Comparison of ENCODE assay signal across 13 cellular contexts in genomic region chr16:5504028-5504758, GRCh38.
DNase-seq lines count a peak whose midpoint lies in the region; ATAC-seq lines count a peak whose summit lies in the region.
"Had no signal": no experiment of that assay in that cellular context is flagged by ENCODE, and none has a peak within 500 bp of the region (broad histone marks: within the 10 kb centered on the region; RNA-seq: fewer than 3 reads in every experiment).

No MANE protein-coding gene starts in this region.

- no peak overlapping the region for H3K4me3 Mint-ChIP-seq in activated CD4-positive, alpha-beta T cell treated with anti-CD3 and anti-CD28 coated beads, Interleukin-2, amount 10 ng/mL, durations not matched to agents 24 days and 14 days
- H3K4me3 Mint-ChIP-seq: activated CD4-positive, alpha-beta memory T cell treated with anti-CD3 and anti-CD28 coated beads, Interleukin-2, amount 10 ng/mL, durations not matched to agents 7 days and 5 days; GM23338 had no signal

- intact Hi-C loops in activated CD4-positive, alpha-beta T cell treated with anti-CD3 and anti-CD28 coated beads, Interleukin-2, amount 10 ng/mL, durations not matched to agents 24 days and 14 days (cut with micrococcal nuclease): loop anchor here (5.0 kb wide), 1 partner anchor 113 kb away; no protein-coding TSS in a partner anchor

- H3K36me3 Mint-ChIP-seq in activated CD4-positive, alpha-beta T cell treated with anti-CD3 and anti-CD28 coated beads, Interleukin-2, amount 10 ng/mL, durations not matched to agents 24 days and 14 days (ENCODE audit: low read depth): no peaks in the 10 kb centered on the region

- no peak for ATAC-seq in GM19328 (IDR thresholded peaks at IDR 0.05; ENCODE audit: unreplicated experiment)

- no peaks in the 10 kb centered on the region for H3K4me1 Mint-ChIP-seq in activated CD4-positive, alpha-beta T cell treated with anti-CD3 and anti-CD28 coated beads, Interleukin-2, amount 10 ng/mL, durations not matched to agents 24 days and 14 days
- H3K4me1 Mint-ChIP-seq: activated CD4-positive, alpha-beta memory T cell treated with anti-CD3 and anti-CD28 coated beads, Interleukin-2, amount 10 ng/mL, durations not matched to agents 7 days and 5 days had no signal

- no peaks in the 10 kb centered on the region for H3K27me3 Mint-ChIP-seq in activated CD4-positive, alpha-beta T cell treated with anti-CD3 and anti-CD28 coated beads, Interleukin-2, amount 10 ng/mL, durations not matched to agents 24 days and 14 days
- H3K27me3 Mint-ChIP-seq: activated CD4-positive, alpha-beta memory T cell treated with anti-CD3 and anti-CD28 coated beads, Interleukin-2, amount 10 ng/mL, durations not matched to agents 7 days and 5 days had no signal

- H3K9me3 Mint-ChIP-seq in activated CD4-positive, alpha-beta T cell treated with anti-CD3 and anti-CD28 coated beads, Interleukin-2, amount 10 ng/mL, durations not matched to agents 24 days and 14 days: no peaks in the 10 kb centered on the region
- H3K9me3 Mint-ChIP-seq: activated CD4-positive, alpha-beta memory T cell treated with anti-CD3 and anti-CD28 coated beads, Interleukin-2, amount 10 ng/mL, durations not matched to agents 7 days and 5 days had no signal

- H3K27ac Mint-ChIP-seq in activated CD4-positive, alpha-beta T cell treated with anti-CD3 and anti-CD28 coated beads, Interleukin-2, amount 10 ng/mL, durations not matched to agents 24 days and 14 days: no peak overlapping the region
- H3K27ac Mint-ChIP-seq: activated CD4-positive, alpha-beta memory T cell treated with anti-CD3 and anti-CD28 coated beads, Interleukin-2, amount 10 ng/mL, durations not matched to agents 7 days and 5 days; GM23338 had no signal

- DNase-seq in DMS79 treated with DMSO at 0.1 percent for 48 hours (lab: John Stamatoyannopoulos, UW): peak; percentile 82
- DNase-seq in NCI-H82 (lab: John Stamatoyannopoulos, UW): peak; percentile 76
- DNase-seq in foreskin melanocyte: peak; percentile 39
- DNase-seq in nucleus accumbens (lab: John Stamatoyannopoulos, UW): peak in 47 of 56 donors; percentile 7 to 78 (median 39)
- DNase-seq in CD1c-positive myeloid dendritic cell (ENCODE audit: extremely low spot score): no peak
- no peak for DNase-seq in activated CD4-positive, alpha-beta T cell treated with anti-CD3 and anti-CD28 coated beads, Interleukin-2, amount 10 ng/mL, durations not matched to agents 24 days and 14 days
- DNase-seq in mesenteric fat pad (ENCODE audit: low spot score): no peak
- DNase-seq: activated CD4-positive, alpha-beta memory T cell treated with anti-CD3 and anti-CD28 coated beads, Interleukin-2, amount 10 ng/mL, durations not matched to agents 7 days and 5 days; activated effector memory CD4-positive, alpha-beta T cell treated with Interleukin-2 at 50 U/mL for 16 hours; ovary; uterus had no signal

Comparison
In these comparisons a context has a peak if more than half of its experiments do, and no peak if none do; other contexts are left out.
1. DNase-seq: peak in DMS79 treated with DMSO at 0.1 percent for 48 hours (single experiment), NCI-H82 (single experiment), foreskin melanocyte (single experiment) and nucleus accumbens (47 of 56); none in CD1c-positive myeloid dendritic cell (single experiment), activated CD4-positive, alpha-beta T cell treated with anti-CD3 and anti-CD28 coated beads, Interleukin-2, amount 10 ng/mL, durations not matched to agents 24 days and 14 days (single experiment) and mesenteric fat pad (single experiment).